Comparison of ENCODE assay signal across 25 cellular contexts in the genomic region with DNA sequence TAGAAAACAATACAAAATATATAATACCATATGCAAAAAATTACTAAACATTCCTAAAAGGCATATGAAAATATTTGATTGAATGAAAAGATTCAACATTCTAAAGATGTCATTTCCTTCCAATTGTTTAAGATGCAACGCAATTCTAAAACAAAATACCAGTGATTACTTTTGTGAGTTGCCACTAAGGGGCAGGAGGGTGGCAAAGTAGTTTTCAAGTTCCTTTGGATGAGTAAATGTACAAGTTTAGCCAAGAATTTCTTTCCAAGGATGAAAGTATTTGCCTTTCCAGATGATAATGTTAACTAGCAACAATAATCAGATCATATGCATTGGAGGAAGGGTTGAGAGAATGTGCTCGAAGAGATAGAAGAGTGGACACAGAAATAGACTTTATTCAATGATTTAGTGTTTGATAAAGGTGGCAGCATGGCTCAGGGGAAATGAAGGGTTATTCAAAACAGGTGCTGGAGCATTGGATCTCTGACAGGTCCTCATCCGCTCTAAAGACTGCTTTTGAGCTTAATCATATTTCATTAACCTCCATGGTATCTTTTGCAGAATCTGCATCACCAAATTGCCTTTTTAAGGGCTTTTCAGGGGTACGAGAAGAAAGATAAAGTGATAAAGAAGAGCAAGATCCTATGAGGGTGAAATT.
DNase-seq lines count a peak whose midpoint lies in the region; ATAC-seq and TF ChIP-seq lines count a peak whose summit lies in the region.
"Had no signal": no experiment of that assay in that cellular context is flagged by ENCODE, and none has a peak within 500 bp of the region (broad histone marks: within the 10 kb centered on the region; RNA-seq: fewer than 3 reads in every experiment).

No MANE protein-coding gene starts in this region.

- no peak overlapping the region for H3K4me3 ChIP-seq in AG10803 (ENCODE audit: low read length)
- H3K4me3 ChIP-seq: vagina had no signal

- H3K4me1 Mint-ChIP-seq in HFFc6 (ENCODE audit: low read depth) (peaks cover 13% of the 10 kb centered on the region), chondrocyte (ENCODE audit: low read depth) (peaks cover 15% of the 10 kb centered on the region)
- H3K4me1 Mint-ChIP-seq: activated B cell treated with CpG ODN at 0.5 μM for 24 hours; neural crest cell; stimulated activated effector memory CD8-positive, alpha-beta T cell treated with anti-CD3 and anti-CD28 coated beads, Interleukin-12 subunit alpha, Interleukin-12 subunit beta, amount 100 ng/mL, for 72 hours had no signal

- H3K36me3 Mint-ChIP-seq in HFFc6 (ENCODE audit: low read depth) (peaks cover 4% of the 10 kb centered on the region; the same call in 1 of the 2 replicates), chondrocyte (ENCODE audit: low read depth) (no peaks in the 10 kb centered on the region)
- H3K36me3 Mint-ChIP-seq: activated CD4-positive, alpha-beta memory T cell treated with anti-CD3 and anti-CD28 coated beads for 36 hours; CD8-positive, alpha-beta T cell; stimulated activated effector memory CD8-positive, alpha-beta T cell treated with anti-CD3 and anti-CD28 coated beads, Interleukin-12 subunit alpha, Interleukin-12 subunit beta, amount 100 ng/mL, for 72 hours had no signal

- no peak for ATAC-seq in foreskin keratinocyte
- no peak for ATAC-seq in HG02938 (IDR thresholded peaks at IDR 0.05; ENCODE audit: unreplicated experiment)
- ATAC-seq in HG03025 (IDR thresholded peaks at IDR 0.05; ENCODE audit: low FRiP score, unreplicated experiment): no peak
- no peak for ATAC-seq in GM21723 (IDR thresholded peaks at IDR 0.05; ENCODE audit: unreplicated experiment)
- ATAC-seq: CD8-positive, alpha-beta T cell; stimulated activated effector memory CD8-positive, alpha-beta T cell treated with anti-CD3 and anti-CD28 coated beads, Interleukin-12 subunit alpha, Interleukin-12 subunit beta, amount 100 ng/mL, for 72 hours had no signal

- H3K27me3 ChIP-seq in foreskin keratinocyte: no peaks in the 10 kb centered on the region
- H3K27me3 ChIP-seq: vagina had no signal

- H3K4me3 Mint-ChIP-seq in HFFc6: no peak overlapping the region
- no peak overlapping the region for H3K4me3 Mint-ChIP-seq in chondrocyte (ENCODE audit: unreplicated experiment)
- H3K4me3 Mint-ChIP-seq: activated B cell treated with CpG ODN at 0.5 μM for 24 hours; activated CD4-positive, alpha-beta memory T cell treated with anti-CD3 and anti-CD28 coated beads for 36 hours; CD8-positive, alpha-beta T cell; neural crest cell; stimulated activated effector memory CD8-positive, alpha-beta T cell treated with anti-CD3 and anti-CD28 coated beads, Interleukin-12 subunit alpha, Interleukin-12 subunit beta, amount 100 ng/mL, for 72 hours had no signal

- H3K27me3 Mint-ChIP-seq in HFFc6 (ENCODE audit: insufficient read depth) (peaks cover 2% of the 10 kb centered on the region; the same call in 1 of the 2 replicates), chondrocyte (ENCODE audit: low read depth) (no peaks in the 10 kb centered on the region)
- H3K27me3 Mint-ChIP-seq: activated B cell treated with CpG ODN at 0.5 μM for 24 hours; activated CD4-positive, alpha-beta memory T cell treated with anti-CD3 and anti-CD28 coated beads for 36 hours had no signal

- DNase-seq in AG10803 (ENCODE audit: low read depth) (peak; percentile 60), HFFc6 (no peak), chondrocyte (ENCODE audit: low spot score) (no peak), foreskin keratinocyte (no peak), Kasumi-1 (lab: John Stamatoyannopoulos, UW) (no peak)
- DNase-seq: ACHN; activated B cell treated with CpG ODN at 0.5 μM for 24 hours; activated CD4-positive, alpha-beta memory T cell treated with anti-CD3 and anti-CD28 coated beads for 36 hours; activated gamma-delta T cell treated with Interleukin-2 at 50 U/mL for 16 hours; CD8-positive, alpha-beta T cell; DMS53; GOT3; hypothalamus; KBM-7; MV-4-11; NCI-H1694; NCI-H69; T-helper 9 cell had no signal

- H3K27ac Mint-ChIP-seq in HFFc6: no peak overlapping the region
- no peak overlapping the region for H3K27ac Mint-ChIP-seq in chondrocyte (ENCODE audit: unreplicated experiment)
- H3K27ac Mint-ChIP-seq: activated B cell treated with CpG ODN at 0.5 μM for 24 hours; activated CD4-positive, alpha-beta memory T cell treated with anti-CD3 and anti-CD28 coated beads for 36 hours; CD8-positive, alpha-beta T cell; progenitor cell of endocrine pancreas; stimulated activated effector memory CD8-positive, alpha-beta T cell treated with anti-CD3 and anti-CD28 coated beads, Interleukin-12 subunit alpha, Interleukin-12 subunit beta, amount 100 ng/mL, for 72 hours had no signal

- H3K27ac ChIP-seq in foreskin keratinocyte: no peak overlapping the region
- H3K27ac ChIP-seq: vagina had no signal

- no peaks in the 10 kb centered on the region for H3K9me3 Mint-ChIP-seq in HFFc6
- no peaks in the 10 kb centered on the region for H3K9me3 Mint-ChIP-seq in chondrocyte (ENCODE audit: low read depth)

- TF ChIP-seq CTCF in AG10803 (conservative IDR thresholded peaks at IDR 0.05; ENCODE audit: low read length) (peak; percentile 58), HFFc6 (IDR thresholded peaks at IDR 0.05) (peak; percentile 59), chondrocyte (IDR thresholded peaks at IDR 0.05) (peak; percentile 62), foreskin keratinocyte (conservative IDR thresholded peaks at IDR 0.05) (peak; percentile 69)

- H3K4me1 ChIP-seq in foreskin keratinocyte: peaks cover 10% of the 10 kb centered on the region
- H3K4me1 ChIP-seq: vagina had no signal
